Comparison of ENCODE assay signal across 9 cellular contexts in the genomic region with DNA sequence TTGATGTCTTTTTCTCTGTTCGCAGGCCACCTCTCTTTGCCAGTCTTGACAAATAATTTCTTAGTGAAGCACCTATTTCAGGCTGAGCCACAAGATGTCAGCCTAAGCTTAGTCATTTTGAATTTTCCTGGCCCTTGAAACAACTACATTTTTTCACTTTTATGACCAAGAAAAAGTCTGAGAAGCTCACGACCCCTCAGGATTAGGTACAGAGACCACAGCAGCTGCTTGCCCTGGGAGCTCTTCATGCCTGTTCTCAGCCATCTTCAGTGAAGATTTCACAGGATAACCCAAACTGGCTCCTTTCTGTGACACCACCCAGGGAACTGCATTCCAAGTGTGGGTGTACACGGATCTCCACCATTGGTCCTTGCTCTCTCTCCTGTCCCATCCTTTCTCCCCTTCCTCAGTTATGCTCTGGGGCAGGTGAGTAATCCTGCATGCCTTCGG. TPM values are rescaled to one million over a fixed set of nuclear protein-coding genes. Genes with fewer than 3 reads are reported as not detected.
DNase-seq lines count a peak whose midpoint lies in the region; ATAC-seq, FAIRE-seq and TF ChIP-seq lines count a peak whose summit lies in the region.
"Had no signal": no experiment of that assay in that cellular context is flagged by ENCODE, and none has a peak within 500 bp of the region (broad histone marks: within the 10 kb centered on the region; RNA-seq: fewer than 3 reads in every experiment).

No MANE protein-coding gene starts in this region.

- H4K20me1 ChIP-seq in H1 (replicated peaks in 1 of 2; ENCODE audit: control insufficient read depth in 1 of 2, insufficient read depth in 2 of 2, low read length in 2 of 2): no peaks in the 10 kb centered on the region
- H4K20me1 ChIP-seq: BLaER1 had no signal

- DNase-seq in NCI-H510A treated with DMSO at 0.1 percent for 48 hours (lab: John Stamatoyannopoulos, UW): peak; percentile 18
- DNase-seq in NCI-H510A (lab: John Stamatoyannopoulos, UW): no peak
- DNase-seq in NCI-H2171 (lab: John Stamatoyannopoulos, UW): peak; percentile 10
- no peak for DNase-seq in H1 (ENCODE audit: low read depth in 1 of 2, low spot score in 2 of 2)
- DNase-seq in naive B cell: peak; percentile 7
- DNase-seq in NCI-H226: no peak

- no peak overlapping the region for H2BK20ac ChIP-seq in H1 (ENCODE audit: low read length)

- TF ChIP-seq EP300 in H1 (IDR thresholded peaks at IDR 0.05; ENCODE audit: borderline replicate concordance in 1 of 2, low read depth in 2 of 2, low read length in 2 of 2): no peak

- no peak overlapping the region for H4K5ac ChIP-seq in H1 (ENCODE audit: insufficient read length, low read depth, low read length)

- no peak overlapping the region for H2BK5ac ChIP-seq in H1 (ENCODE audit: low read depth, low read length)

- no peak overlapping the region for H3K4ac ChIP-seq in H1 (replicated peaks; ENCODE audit: insufficient read length, low read depth, low read length)

- ATAC-seq in naive B cell (ENCODE audit: low read depth in 2 of 2): no peak
- no peak for ATAC-seq in GM21576 (IDR thresholded peaks at IDR 0.05; ENCODE audit: unreplicated experiment)
- no peak for ATAC-seq in HG03469 (IDR thresholded peaks at IDR 0.05; ENCODE audit: unreplicated experiment)

- H3K56ac ChIP-seq in H1 (replicated peaks; ENCODE audit: insufficient read length, low read depth, low read length): no peak overlapping the region

- peaks cover 0 to 5% (median 0%) of the 10 kb centered on the region in 4 experiments; a peak in 1 of 7 replicates for H3K4me1 ChIP-seq in H1 (replicated peaks in 1 of 4; ENCODE audit: control insufficient read depth in 3 of 4, insufficient read depth in 4 of 4, low read length in 3 of 4)
- H3K4me1 ChIP-seq: BLaER1 had no signal

- no peak overlapping the region for H3K9ac ChIP-seq in H1 (replicated peaks in 1 of 4; ENCODE audit: extremely low read depth in 1 of 4, low read depth in 3 of 4, low read length in 3 of 4)
- H3K9ac ChIP-seq: BLaER1 had no signal

- no peaks in the 10 kb centered on the region for H3K23me2 ChIP-seq in H1 (ENCODE audit: low read depth, low read length)

- no peaks in the 10 kb centered on the region for H3K36me3 Mint-ChIP-seq in naive B cell

- TF ChIP-seq POLR2A in H1 (IDR thresholded peaks at IDR 0.05; ENCODE audit: control extremely low read depth in 1 of 2, low read depth in 2 of 2, low read length in 2 of 2): no peak

- peak; percentile 62 for FAIRE-seq in H1 (lab: Jason Lieb, UNC)

- H2AK5ac ChIP-seq in H1 (ENCODE audit: low read depth, low read length): no peak overlapping the region

- H3K27me3 ChIP-seq in H1 (replicated peaks in 1 of 4; ENCODE audit: control insufficient read depth in 3 of 4, extremely low read depth in 1 of 4, insufficient read depth in 3 of 4, low read length in 3 of 4): no peaks in the 10 kb centered on the region
- H3K27me3 ChIP-seq: BLaER1 had no signal

- POLR2A ChIA-PET in H1 (lab: Charles Lee; ENCODE audit: partially characterized antibody): no interaction called here

- H2BK12ac ChIP-seq in H1 (ENCODE audit: low read depth, low read length): no peak overlapping the region

- no peak overlapping the region for H3K4me3 Mint-ChIP-seq in naive B cell

- no peak overlapping the region for H3K23ac ChIP-seq in H1 (ENCODE audit: insufficient read length)

- no peak overlapping the region for H3K18ac ChIP-seq in H1 (ENCODE audit: extremely low read depth, low read length)

- H3K27ac Mint-ChIP-seq in naive B cell: no peak overlapping the region

- peaks cover 0 to 14% (median 0%) of the 10 kb centered on the region in 3 donors for H3K27me3 Mint-ChIP-seq in naive B cell

- H3K9me3 Mint-ChIP-seq in naive B cell: no peaks in the 10 kb centered on the region

- TF ChIP-seq RAD21 in H1 (IDR thresholded peaks at IDR 0.05 in 1 of 2, conservative IDR thresholded peaks at IDR 0.05 in 1 of 2; ENCODE audit: low read depth in 2 of 2, low read length in 2 of 2): peak; percentile 85

- H3K9me3 ChIP-seq in H1 (ENCODE audit: insufficient read depth in 2 of 2, low read depth in 1 of 2, low read length in 1 of 2): peaks cover 12 to 14% of the 10 kb centered on the region in 2 experiments

- 0 out of 2 replicates have a peak overlapping the region, but pooled peaks have one; percentile 7 for H4K8ac ChIP-seq in H1 (ENCODE audit: extremely low read depth, insufficient read depth, low read length)

- CTCF ChIA-PET in H1 (lab: Charles Lee; ENCODE audit: partially characterized antibody): interaction anchor here (0.6 to 8.5 kb wide), 21 partner anchors 9 to 1084 kb away, joined by 3 to 53 read pairs (median 3); no protein-coding TSS in a partner anchor

- no peaks in the 10 kb centered on the region for H3K79me1 ChIP-seq in H1 (ENCODE audit: low read depth, low read length)

- H3K4me1 Mint-ChIP-seq in naive B cell: no peaks in the 10 kb centered on the region

- H3K4me2 ChIP-seq in H1 (ENCODE audit: insufficient read depth in 1 of 2, low read depth in 2 of 2, low read length in 2 of 2): no peak overlapping the region
- H3K4me2 ChIP-seq: BLaER1 had no signal

- H3K27ac ChIP-seq in H1 (ENCODE audit: low read depth, low read length): no peak overlapping the region
- H3K27ac ChIP-seq: BLaER1 had no signal

- peak overlapping the region; percentile 61; the same call in 1 of the 2 replicates for H2AFZ ChIP-seq in H1 (ENCODE audit: low read length)

- no peak overlapping the region for H2BK15ac ChIP-seq in H1 (ENCODE audit: low read length)

- H3K79me2 ChIP-seq in H1 (ENCODE audit: control insufficient read depth in 1 of 2, insufficient read depth in 2 of 2, low read length in 2 of 2): no peaks in the 10 kb centered on the region

- 89% methylated on average over 4 of the region's 4 CpGs; no CpG with 5 or more reads in 1 of the 2 experiments for WGBS in H1 (ENCODE audit: extremely low coverage in 1 of 2, insufficient coverage in 1 of 2, insufficient read length in 1 of 2, insufficient replicate concordance in 2 of 2, low coverage in 1 of 2, low lambda C conversion rate in 2 of 2, missing lambda C conversion rate in 1 of 2), 2 experiments

- H3K36me3 ChIP-seq in H1 (ENCODE audit: control insufficient read depth in 2 of 4, insufficient read depth in 4 of 4, low read length in 3 of 4): no peaks in the 10 kb centered on the region
- H3K36me3 ChIP-seq: BLaER1 had no signal

- no peak overlapping the region for H2BK120ac ChIP-seq in H1 (replicated peaks; ENCODE audit: low read depth, low read length)

- TF ChIP-seq CTCF in H1 (IDR thresholded peaks at IDR 0.05; ENCODE audit: control extremely low read depth in 1 of 3, insufficient read depth in 1 of 3, low read depth in 1 of 3, low read length in 3 of 3): peak in 2 of 3 experiments; percentile 51 to 60; a peak in 3 of 4 replicates

- no peak overlapping the region for H3K4me3 ChIP-seq in H1 (ENCODE audit: extremely low read depth in 1 of 4, insufficient read depth in 2 of 4, low read depth in 3 of 4, low read length in 4 of 4)
- H3K4me3 ChIP-seq: BLaER1 had no signal

- no peak overlapping the region for H4K91ac ChIP-seq in H1 (replicated peaks; ENCODE audit: insufficient read length, low read length)

- H3K14ac ChIP-seq in H1 (ENCODE audit: insufficient read length): no peak overlapping the region

TF ChIP-seq in H1, 55 proteins besides CTCF, POLR2A, EP300 and RAD21:
- no peak for TF ChIP-seq CHD1 (IDR thresholded peaks at IDR 0.05; ENCODE audit: low read depth, low read length)

RNA-seq across cellular contexts. Expression of a gene that starts 38.4 kb away (rescaled TPM):
- 0.42 and 0.82 TPM in 2 replicates for total RNA-seq in H1 (2021; fragmentation: NEBNext Ultra II Directional; extraction: Animal tissue kit (Norgen Biotek cat#: 25700))
- polyA plus RNA-seq in H1 (2011; rRNA removed): 0.11 and 0.23 TPM in 2 replicates
- polyA plus RNA-seq in H1 (2011; cell fraction: cytosol; rRNA removed): 0.08 TPM
- 0.48 TPM for polyA plus RNA-seq in H1 (2011; cell fraction: nucleus; rRNA removed)
- 0.10 to 0.78 TPM (median 0.24 TPM) in 4 replicates for polyA plus RNA-seq in H1 (2012, experiment 1 of 2)
- not detected for polyA plus RNA-seq in H1 (2012, experiment 2 of 2)
- 0.28 TPM for polyA plus RNA-seq in H1 (2013, experiment 1 of 2)
- 0.22 TPM for polyA plus RNA-seq in H1 (2013, experiment 2 of 2)
- polyA minus RNA-seq in H1 (2011; rRNA and poly(A)+ RNA removed): 0.19 and 0.24 TPM in 2 replicates
- polyA minus RNA-seq in H1 (2011; cell fraction: cytosol; rRNA and poly(A)+ RNA removed): not detected
- 0.50 TPM for polyA minus RNA-seq in H1 (2011; cell fraction: nucleus; rRNA and poly(A)+ RNA removed)
- polyA plus RNA-seq in naive B cell (ENCODE audit: low read depth in 6 of 6): not detected

Comparison
In these comparisons a context has a peak if more than half of its experiments do, and no peak if none do; other contexts are left out.
1. DNase-seq: peak in NCI-H510A treated with DMSO at 0.1 percent for 48 hours (single experiment), NCI-H2171 (single experiment) and naive B cell (single experiment); none in NCI-H510A (single experiment), H1 (0 of 2) and NCI-H226 (single experiment).